ENCODE assay signal across 2 cellular contexts in genomic region chr5:95970359-95970704, GRCh38.
A peak's percentile ranks its signal among the peaks of the same experiment; 100 is the strongest.
TF ChIP-seq lines count a peak whose summit lies in the region.

No MANE protein-coding gene starts in this region.

TF ChIP-seq in A549, 52 proteins besides CTCF, POLR2A, EP300 and RAD21:
- TF ChIP-seq FOXS1 (CRISPR knock-in tag; IDR thresholded peaks at IDR 0.05), result no peak
- TF ChIP-seq MAFK (IDR thresholded peaks at IDR 0.05; ENCODE audit: partially characterized antibody), result peak; percentile 28
- no peak for TF ChIP-seq JUNB (IDR thresholded peaks at IDR 0.05)

TF ChIP-seq in IMR-90, 13 proteins besides CTCF, POLR2A, EP300 and RAD21:
- TF ChIP-seq MAFK (IDR thresholded peaks at IDR 0.05; ENCODE audit: low read depth, low read length) (peak; percentile 25; the same call in 1 of the 2 replicates), ELK1 (IDR thresholded peaks at IDR 0.05; ENCODE audit: borderline replicate concordance, low read depth, low read length) (no peak), RFX5 (IDR thresholded peaks at IDR 0.05; ENCODE audit: low read depth, low read length) (no peak)
